Comparison of ENCODE assay signal across 9 cellular contexts in the genomic region with DNA sequence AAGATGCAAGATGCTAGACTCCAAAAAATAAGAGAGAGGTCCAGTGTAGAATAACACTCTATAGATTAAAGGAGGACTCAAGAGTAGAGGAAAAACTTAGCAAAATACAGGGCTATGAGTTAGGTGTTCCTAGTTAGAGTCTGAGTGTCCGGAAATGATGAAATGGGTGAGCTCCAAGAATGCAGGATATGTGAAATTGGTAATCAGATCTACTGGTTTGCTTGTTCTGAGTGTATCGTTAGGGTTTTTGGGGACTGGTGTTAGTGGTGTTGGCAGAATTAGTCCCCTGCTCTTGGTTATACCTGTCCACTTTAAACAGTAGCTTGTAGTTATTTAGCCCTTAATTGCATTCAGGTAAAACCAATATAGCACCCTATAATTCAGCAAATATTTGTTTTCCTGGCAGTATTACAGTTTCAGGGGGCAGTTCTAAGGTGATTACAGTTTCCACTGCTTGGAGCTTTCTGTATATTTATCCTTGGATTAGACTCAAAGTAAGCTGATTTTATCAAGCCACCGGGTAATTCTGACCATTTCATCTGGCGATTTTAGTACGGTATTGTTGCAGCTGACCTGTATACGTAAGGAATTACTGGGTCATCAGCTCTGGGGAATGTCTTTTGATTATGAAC.
A peak's percentile ranks its signal among the peaks of the same experiment; 100 is the strongest.
DNase-seq lines count a peak whose midpoint lies in the region; ATAC-seq and TF ChIP-seq lines count a peak whose summit lies in the region.
"Had no signal": no experiment of that assay in that cellular context is flagged by ENCODE, and none has a peak within 500 bp of the region (broad histone marks: within the 10 kb centered on the region; RNA-seq: fewer than 3 reads in every experiment).

No MANE protein-coding gene starts in this region.

- TF ChIP-seq CTCF in stomach (IDR thresholded peaks at IDR 0.05), result no peak

- ATAC-seq in central memory CD8-positive, alpha-beta T cell (replicated peaks; ENCODE audit: extremely low read depth, poor library complexity, severe bottlenecking), result peak; percentile 41
- ATAC-seq: left lobe of liver had no signal

- H3K4me1 ChIP-seq in stomach, result peaks cover 0 to 68% (median 33%) of the 10 kb centered on the region in 4 donors

- H3K36me3 Mint-ChIP-seq in activated naive CD4-positive, alpha-beta T cell treated with anti-CD3 and anti-CD28 coated beads for 36 hours (ENCODE audit: low read depth), result peaks cover 3% of the 10 kb centered on the region
- H3K36me3 Mint-ChIP-seq in central memory CD8-positive, alpha-beta T cell (ENCODE audit: insufficient read depth), result peaks cover 5% of the 10 kb centered on the region

- peak overlapping the region in 3 of 4 donors; percentile 8 to 29 (median 25) for H3K4me3 ChIP-seq in stomach

- CTCF ChIA-PET in activated naive CD4-positive, alpha-beta T cell treated with anti-CD3 and anti-CD28 coated beads for 36 hours (lab: Charles Lee), result interaction anchor here (0.8 to 2.0 kb wide), 3 partner anchors 11 to 179 kb away, joined by 3 to 13 read pairs (median 4); no protein-coding TSS in a partner anchor

- H3K4me3 Mint-ChIP-seq in activated naive CD4-positive, alpha-beta T cell treated with anti-CD3 and anti-CD28 coated beads for 36 hours, result peak overlapping the region; percentile 91
- H3K4me3 Mint-ChIP-seq in central memory CD8-positive, alpha-beta T cell, result peak overlapping the region; percentile 83

- peak overlapping the region; percentile 97 for H3K27ac Mint-ChIP-seq in activated naive CD4-positive, alpha-beta T cell treated with anti-CD3 and anti-CD28 coated beads for 36 hours
- peak overlapping the region; percentile 65 for H3K27ac Mint-ChIP-seq in central memory CD8-positive, alpha-beta T cell (ENCODE audit: low read depth)

- no peak for TF ChIP-seq EP300 in stomach (IDR thresholded peaks at IDR 0.05)

- H3K27me3 Mint-ChIP-seq in activated naive CD4-positive, alpha-beta T cell treated with anti-CD3 and anti-CD28 coated beads for 36 hours (ENCODE audit: low read depth), result no peaks in the 10 kb centered on the region
- H3K27me3 Mint-ChIP-seq in central memory CD8-positive, alpha-beta T cell, result no peaks in the 10 kb centered on the region

- H3K9me3 Mint-ChIP-seq in activated naive CD4-positive, alpha-beta T cell treated with anti-CD3 and anti-CD28 coated beads for 36 hours, result no peaks in the 10 kb centered on the region
- no peaks in the 10 kb centered on the region for H3K9me3 Mint-ChIP-seq in central memory CD8-positive, alpha-beta T cell

- H3K36me3 ChIP-seq in stomach, result no peaks in the 10 kb centered on the region

- peak overlapping the region in 4 of 5 donors; percentile 59 to 64 (median 60) for H3K27ac ChIP-seq in stomach

- no peaks in the 10 kb centered on the region for H3K27me3 ChIP-seq in stomach

- 15 to 39% (median 26%) methylated on average over 6 of the region's 6 CpGs for WGBS in stomach, 5 donors

- TF ChIP-seq POLR2A in stomach (IDR thresholded peaks at IDR 0.05), result no peak

- H3K4me1 Mint-ChIP-seq in activated naive CD4-positive, alpha-beta T cell treated with anti-CD3 and anti-CD28 coated beads for 36 hours (ENCODE audit: low read depth), result peaks cover 34% of the 10 kb centered on the region
- peaks cover 37% of the 10 kb centered on the region for H3K4me1 Mint-ChIP-seq in central memory CD8-positive, alpha-beta T cell

- H3K9me3 ChIP-seq in stomach, result no peaks in the 10 kb centered on the region

- DNase-seq in activated naive CD4-positive, alpha-beta T cell treated with anti-CD3 and anti-CD28 coated beads for 36 hours, result peak; percentile 49
- no peak for DNase-seq in activated naive CD4-positive, alpha-beta T cell treated with Interleukin-2 at 50 U/mL for 16 hours
- DNase-seq in RKO (ENCODE audit: low spot score), result peak; percentile 3
- no peak for DNase-seq in central memory CD8-positive, alpha-beta T cell (ENCODE audit: low spot score in 2 of 2)
- DNase-seq in stomach, result no peak
- no peak for DNase-seq in HCEC 1CT
- no peak for DNase-seq in activated effector memory CD4-positive, alpha-beta T cell treated with anti-CD3 and anti-CD28 coated beads, Interleukin-2, amount 50 U/mL, for 16 hours
- DNase-seq in amniotic stem cell (lab: John Stamatoyannopoulos, UW), result no peak

- intact Hi-C loops in activated naive CD4-positive, alpha-beta T cell treated with anti-CD3 and anti-CD28 coated beads for 36 hours (cut with micrococcal nuclease), result loop anchor here (1.0 to 10.0 kb wide), 7 partner anchors 11 to 1956 kb away; a partner anchor contains a TSS
- intact Hi-C loops in stomach (cut with DNase I; ENCODE audit: low total_unique reads), result no loop called here

Comparison
In these comparisons a context has a peak if more than half of its experiments do, and no peak if none do; other contexts are left out.
1. DNase-seq: peak in activated naive CD4-positive, alpha-beta T cell treated with anti-CD3 and anti-CD28 coated beads for 36 hours (single experiment) and RKO (single experiment); none in activated naive CD4-positive, alpha-beta T cell treated with Interleukin-2 at 50 U/mL for 16 hours (single experiment), central memory CD8-positive, alpha-beta T cell (0 of 2), stomach (single experiment), HCEC 1CT (single experiment), activated effector memory CD4-positive, alpha-beta T cell treated with anti-CD3 and anti-CD28 coated beads, Interleukin-2, amount 50 U/mL, for 16 hours (single experiment) and amniotic stem cell (single experiment).